7 cellular contexts compared by ENCODE assay signal in genomic region chr7:38363379-38363778, GRCh38.
DNase-seq lines count a peak whose midpoint lies in the region; ATAC-seq and TF ChIP-seq lines count a peak whose summit lies in the region.
"Not testable (repeated sequence)": the region's sequence is repeated elsewhere in the genome, so short reads cannot be mapped to it uniquely, and the experiment has no call there.

No MANE protein-coding gene starts in this region.

- not testable (repeated sequence) for H3K27me3 ChIP-seq in Peyer's patch, heart right ventricle

- peak in 4 of 8 donors; percentile 11 to 59 (median 30) for ATAC-seq in heart right ventricle
- ATAC-seq in sciatic nerve, result peak; percentile 51

- H3K9me3 Mint-ChIP-seq in brain, result not testable (repeated sequence)

- not testable (repeated sequence) for H3K27ac Mint-ChIP-seq in brain

- peaks cover 12% of the 10 kb centered on the region for H3K4me1 Mint-ChIP-seq in brain

- DNase-seq in GM10248 (ENCODE audit: extremely low spot score), result peak; percentile 52
- DNase-seq in HuH-7 (ENCODE audit: low spot score), result peak; percentile 41
- peak in 2 of 3 donors; percentile 68 to 86 for DNase-seq in Peyer's patch
- peak; percentile 69 to 70 for DNase-seq in activated CD4-positive, alpha-beta T cell treated with anti-CD3 and anti-CD28 coated beads, Interleukin-2, amount 50 U/mL, for 4 hours
- peak in 1 of 2 donors; percentile 54 for DNase-seq in heart right ventricle
- not testable (repeated sequence) for DNase-seq in sciatic nerve (ENCODE audit: low spot score)

- POLR2A ChIA-PET in GM10248 (lab: Yijun Ruan, JAX), result not testable (repeated sequence)

- H3K4me3 ChIP-seq in Peyer's patch, result peak overlapping the region in 1 of 4 donors; percentile 25
- H3K4me3 ChIP-seq in heart right ventricle, result peak overlapping the region in 1 of 10 donors; percentile 16

- 27 to 38% methylated on average over 3 of the region's 3 CpGs for WGBS in heart right ventricle, 2 donors

- CTCF ChIA-PET in GM10248 (lab: Yijun Ruan, JAX), result interaction anchor here (0.7 to 2.5 kb wide), 15 partner anchors 9 to 254 kb away, joined by 3 to 17 read pairs (median 4); no protein-coding TSS in a partner anchor

- intact Hi-C loops in heart right ventricle (cut with DNase I), result loop anchor here in 1 of 10 donors (5.0 kb wide), 1 partner anchor 251 kb away; no protein-coding TSS in a partner anchor
- intact Hi-C loops in sciatic nerve (cut with DNase I), result not testable (repeated sequence)

- H3K27ac ChIP-seq in Peyer's patch, result peak overlapping the region in 3 of 4 donors; percentile 24 to 70 (median 27)
- peak overlapping the region in 1 of 10 donors; percentile 71 for H3K27ac ChIP-seq in heart right ventricle

- not testable (repeated sequence) for H3K27me3 Mint-ChIP-seq in brain

- H3K9me3 ChIP-seq in Peyer's patch, heart right ventricle: not testable (repeated sequence)

- not testable (repeated sequence) for H3K4me1 ChIP-seq in Peyer's patch
- peaks cover 0 to 35% (median 0%) of the 10 kb centered on the region in 9 donors for H3K4me1 ChIP-seq in heart right ventricle

- H3K4me3 Mint-ChIP-seq in brain, result not testable (repeated sequence)

- H3K36me3 ChIP-seq in Peyer's patch, heart right ventricle: not testable (repeated sequence)

- TF ChIP-seq POLR2A in Peyer's patch (IDR thresholded peaks at IDR 0.05), result not testable (repeated sequence)

- H3K36me3 Mint-ChIP-seq in brain, result not testable (repeated sequence)

- TF ChIP-seq CTCF in GM10248 (IDR thresholded peaks at IDR 0.05; ENCODE audit: control extremely low read depth, extremely low read depth, low read depth, missing control alignments) (peak; percentile 94), Peyer's patch (IDR thresholded peaks at IDR 0.05) (peak; percentile 18 to 58 (median 42)), brain (conservative IDR thresholded peaks at IDR 0.05) (peak; percentile 28 to 49), heart right ventricle (IDR thresholded peaks at IDR 0.05) (peak in 8 of 9 donors; percentile 8 to 68 (median 42))

Comparison
In these comparisons a context has a peak if more than half of its experiments do, and no peak if none do; other contexts are left out.
1. CTCF ChIP-seq: peak in every context shown above with its lines; median percentile 94 in GM10248; 42 in heart right ventricle; 42 in Peyer's patch; 38 in brain.